ENCODE assay signal across 13 cellular contexts in the genomic region with DNA sequence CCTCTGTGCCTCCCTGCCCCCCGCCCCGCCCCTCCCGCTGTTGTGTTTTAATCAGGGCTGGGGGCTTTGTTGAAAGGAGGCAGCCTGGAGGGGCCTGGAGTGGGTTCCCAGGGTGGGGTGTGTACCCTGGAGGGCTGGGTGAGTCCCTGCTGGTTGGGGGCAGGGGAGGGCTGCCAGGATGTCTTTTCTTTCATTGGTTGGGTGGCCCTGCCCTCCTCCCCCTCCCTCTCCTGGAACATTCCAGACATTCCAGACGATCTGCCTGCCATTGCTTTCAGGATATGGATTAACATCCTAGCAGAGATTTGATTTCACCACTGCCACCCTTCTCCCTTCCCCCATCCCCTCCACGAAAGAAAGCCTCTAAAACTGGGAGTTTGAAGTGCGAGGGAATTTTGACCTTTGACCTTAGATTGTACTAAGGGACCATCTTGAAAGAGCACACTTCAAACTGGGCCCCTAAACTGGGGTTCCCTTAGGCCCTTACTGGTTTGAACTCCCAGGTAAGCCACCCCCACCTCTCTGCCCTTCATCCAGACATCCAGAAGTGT. TPM values are rescaled to one million over a fixed set of nuclear protein-coding genes. Genes with fewer than 3 reads are reported as not detected.
DNase-seq lines count a peak whose midpoint lies in the region; ATAC-seq and TF ChIP-seq lines count a peak whose summit lies in the region.
"Had no signal": no experiment of that assay in that cellular context is flagged by ENCODE, and none has a peak within 500 bp of the region (broad histone marks: within the 10 kb centered on the region; RNA-seq: fewer than 3 reads in every experiment).

No MANE protein-coding gene starts in this region.

- peaks cover 84% of the 10 kb centered on the region for H3K4me1 Mint-ChIP-seq in GM23338
- peaks cover 2% of the 10 kb centered on the region for H3K4me1 Mint-ChIP-seq in activated naive CD4-positive, alpha-beta T cell treated with anti-CD3 and anti-CD28 coated beads, Interleukin-2, amount 10 ng/mL, durations not matched to agents 7 days and 5 days

- no peaks in the 10 kb centered on the region for H3K27me3 ChIP-seq in GM23338 (ENCODE audit: insufficient read depth)
- peaks cover 80% of the 10 kb centered on the region; the same call in 1 of the 2 replicates for H3K27me3 ChIP-seq in SK-N-SH (ENCODE audit: insufficient read depth)
- H3K27me3 ChIP-seq in BE2C, result no peaks in the 10 kb centered on the region; the same call in none of the 2 replicates

- TF ChIP-seq EP300 in SK-N-SH (IDR thresholded peaks at IDR 0.05; ENCODE audit: borderline replicate concordance in 1 of 2, low read depth in 1 of 2, low read length in 1 of 2), result no peak

- H3K4me3 ChIP-seq in GM23338 (peak overlapping the region; percentile 51), SK-N-SH (ENCODE audit: low read depth in 2 of 2, low read length in 1 of 2) (no peak overlapping the region), foreskin fibroblast (ENCODE audit: low read depth in 1 of 2, low read length in 2 of 2) (no peak overlapping the region), BE2C (ENCODE audit: low read depth, low read length) (no peak overlapping the region)
- H3K4me3 ChIP-seq: dorsolateral prefrontal cortex had no signal

- H3K27me3 Mint-ChIP-seq in GM23338 (ENCODE audit: insufficient read depth, low read depth, poor library complexity), result peaks cover 23% of the 10 kb centered on the region
- peaks cover 40% of the 10 kb centered on the region for H3K27me3 Mint-ChIP-seq in activated naive CD4-positive, alpha-beta T cell treated with anti-CD3 and anti-CD28 coated beads, Interleukin-2, amount 10 ng/mL, durations not matched to agents 7 days and 5 days

- peaks cover 42% of the 10 kb centered on the region for H4K20me1 ChIP-seq in GM23338 (replicated peaks; ENCODE audit: insufficient read depth)
- H4K20me1 ChIP-seq in SK-N-SH (ENCODE audit: insufficient read depth), result no peaks in the 10 kb centered on the region

- no peak for TF ChIP-seq RAD21 in SK-N-SH (IDR thresholded peaks at IDR 0.05; ENCODE audit: low read length)

- H3F3A ChIP-seq in GM23338 (replicated peaks; ENCODE audit: low read depth) (peaks cover 55% of the 10 kb centered on the region), SK-N-SH (replicated peaks; ENCODE audit: insufficient read depth) (peaks cover 5% of the 10 kb centered on the region)

- peak overlapping the region; percentile 95 for H3K27ac Mint-ChIP-seq in GM23338
- no peak overlapping the region for H3K27ac Mint-ChIP-seq in activated naive CD4-positive, alpha-beta T cell treated with anti-CD3 and anti-CD28 coated beads, Interleukin-2, amount 10 ng/mL, durations not matched to agents 7 days and 5 days

- POLR2A ChIA-PET in SK-N-SH (lab: Yijun Ruan, JAX), result no interaction called here

- H3K9ac ChIP-seq in SK-N-SH, result no peak overlapping the region

- DNase-seq in GM23338 (ENCODE audit: low spot score), result peak; percentile 98
- DNase-seq in SK-N-SH, result no peak
- DNase-seq in foreskin fibroblast, result peak; percentile 48 to 67
- peak; percentile 80 for DNase-seq in renal cortical epithelial cell (ENCODE audit: low read depth)
- no peak for DNase-seq in NCI-H2171 treated with DMSO at 0.1 percent for 48 hours (lab: John Stamatoyannopoulos, UW)
- no peak for DNase-seq in BE2C
- DNase-seq in activated naive CD4-positive, alpha-beta T cell treated with anti-CD3 and anti-CD28 coated beads, Interleukin-2, amount 10 ng/mL, durations not matched to agents 7 days and 5 days, result no peak
- DNase-seq: DMS79 treated with DMSO at 0.1 percent for 48 hours, dorsolateral prefrontal cortex, NCI-H748 treated with DMSO at 0.1 percent for 48 hours had no signal

- 19% methylated on average over 6 of the region's 6 CpGs for WGBS in SK-N-SH (ENCODE audit: low lambda C conversion rate)

- no peaks in the 10 kb centered on the region; the same call in 2 of the 3 replicates for H3K9me3 Mint-ChIP-seq in GM23338
- no peaks in the 10 kb centered on the region for H3K9me3 Mint-ChIP-seq in activated naive CD4-positive, alpha-beta T cell treated with anti-CD3 and anti-CD28 coated beads, Interleukin-2, amount 10 ng/mL, durations not matched to agents 7 days and 5 days

- H3K79me2 ChIP-seq in GM23338 (replicated peaks; ENCODE audit: insufficient read depth) (peaks cover 92% of the 10 kb centered on the region), SK-N-SH (ENCODE audit: insufficient read depth) (no peaks in the 10 kb centered on the region)

- peaks cover 64% of the 10 kb centered on the region for H3K36me3 Mint-ChIP-seq in GM23338 (ENCODE audit: low read depth)
- no peaks in the 10 kb centered on the region for H3K36me3 Mint-ChIP-seq in activated naive CD4-positive, alpha-beta T cell treated with anti-CD3 and anti-CD28 coated beads, Interleukin-2, amount 10 ng/mL, durations not matched to agents 7 days and 5 days

- ATAC-seq in GM23338 (peak; percentile 86), GM21515 (IDR thresholded peaks at IDR 0.05; ENCODE audit: unreplicated experiment) (no peak)

- H3K36me3 ChIP-seq in GM23338 (ENCODE audit: insufficient read depth) (peaks cover 27% of the 10 kb centered on the region), SK-N-SH (replicated peaks in 1 of 2; ENCODE audit: control insufficient read depth in 1 of 2, insufficient read depth in 2 of 2, low read length in 1 of 2) (no peaks in the 10 kb centered on the region), BE2C (peaks cover 10% of the 10 kb centered on the region)

- peak overlapping the region; percentile 100 for H3K27ac ChIP-seq in GM23338 (ENCODE audit: low read depth)
- H3K27ac ChIP-seq in SK-N-SH (ENCODE audit: low read depth in 2 of 2, low read length in 1 of 2), result no peak overlapping the region
- H3K27ac ChIP-seq: dorsolateral prefrontal cortex had no signal

- H3K4me3 Mint-ChIP-seq in GM23338, result peak overlapping the region; percentile 61
- no peak overlapping the region for H3K4me3 Mint-ChIP-seq in activated naive CD4-positive, alpha-beta T cell treated with anti-CD3 and anti-CD28 coated beads, Interleukin-2, amount 10 ng/mL, durations not matched to agents 7 days and 5 days

- H3K9me2 ChIP-seq in GM23338 (ENCODE audit: insufficient read depth), result peaks cover 3% of the 10 kb centered on the region; the same call in 1 of the 2 replicates
- H3K9me2 ChIP-seq in SK-N-SH, result no peaks in the 10 kb centered on the region

- H2AFZ ChIP-seq in GM23338, result no peak overlapping the region
- peak overlapping the region; percentile 53; the same call in 1 of the 2 replicates for H2AFZ ChIP-seq in SK-N-SH (ENCODE audit: low read depth)

- H3K4me2 ChIP-seq in GM23338 (peak overlapping the region; percentile 77), SK-N-SH (no peak overlapping the region; the same call in 1 of the 2 replicates)

- CTCF ChIA-PET in SK-N-SH (lab: Yijun Ruan, JAX), result interaction anchor here (1.6 to 3.8 kb wide), 2 partner anchors 9 to 11 kb away, joined by 11 to 37 read pairs; no protein-coding TSS in a partner anchor
- CTCF ChIA-PET in activated naive CD4-positive, alpha-beta T cell treated with anti-CD3 and anti-CD28 coated beads, Interleukin-2, amount 10 ng/mL, durations not matched to agents 7 days and 5 days (lab: Charles Lee), result no interaction called here

- H3K4me1 ChIP-seq in GM23338 (ENCODE audit: insufficient read depth) (peaks cover 77% of the 10 kb centered on the region), SK-N-SH (ENCODE audit: control insufficient read depth in 1 of 2, insufficient read depth in 2 of 2, low read depth in 1 of 2, low read length in 1 of 2) (peaks cover 0 to 10% of the 10 kb centered on the region in 2 experiments; a peak in 1 of 4 replicates), BE2C (no peaks in the 10 kb centered on the region)

- no peaks in the 10 kb centered on the region for H3K9me3 ChIP-seq in SK-N-SH
- H3K9me3 ChIP-seq in BE2C, result no peaks in the 10 kb centered on the region

- TF ChIP-seq CTCF in GM23338 (conservative IDR thresholded peaks at IDR 0.05; ENCODE audit: low read depth in 2 of 2), result no peak
- no peak for TF ChIP-seq CTCF in SK-N-SH (IDR thresholded peaks at IDR 0.05)
- no peak for TF ChIP-seq CTCF in foreskin fibroblast (IDR thresholded peaks at IDR 0.05; ENCODE audit: low read depth, low read length)
- TF ChIP-seq CTCF in BE2C (IDR thresholded peaks at IDR 0.05; ENCODE audit: low read depth, low read length), result no peak

TF ChIP-seq in GM23338, 12 proteins besides CTCF, POLR2A, EP300 and RAD21 (continues in another document):
- TF ChIP-seq ZNF114 (CRISPR knock-in tag; IDR thresholded peaks at IDR 0.05), result no peak

TF ChIP-seq in SK-N-SH, 30 proteins besides CTCF, POLR2A, EP300 and RAD21:
- TF ChIP-seq RXRA (IDR thresholded peaks at IDR 0.05; ENCODE audit: borderline replicate concordance, low read depth), result no peak
- TF ChIP-seq TAF1 (IDR thresholded peaks at IDR 0.05; ENCODE audit: borderline replicate concordance, low read depth, low read length), result no peak
- peak; percentile 73 for TF ChIP-seq TEAD4 (IDR thresholded peaks at IDR 0.05; ENCODE audit: borderline replicate concordance, insufficient read depth)
TF ChIP-seq in SK-N-SH: peak in this region for 1.

RNA-seq across cellular contexts. Expression of gene IGF2BP1, which starts 25.3 kb away (rescaled TPM):
- total RNA-seq in GM23338 (2014; rRNA removed; shearing (Covaris generic)), result 231 and 249 TPM in 2 replicates
- polyA plus RNA-seq in GM23338 (2016; fragmentation: Nextera tagmentation; extraction: Ambion mirVana) (66.1 and 68.6 TPM in 2 replicates), SK-N-SH (2012; rRNA removed) (0.02 and 0.05 TPM in 2 replicates)
- polyA plus RNA-seq in SK-N-SH (2012; cell fraction: cytosol; rRNA removed), result 0.07 and 0.10 TPM in 2 replicates
- polyA plus RNA-seq in SK-N-SH (2012; cell fraction: nucleus; rRNA removed), result 0.01 and 0.21 TPM in 2 replicates
- total RNA-seq in renal cortical epithelial cell, result 0.45 and 1.4 TPM in 2 replicates
- polyA plus RNA-seq in BE2C (2012; ENCODE audit: insufficient read depth, insufficient read length, low read depth), result 20.5 TPM
- total RNA-seq: dorsolateral prefrontal cortex, lower leg skin had no signal

RNA-seq across cellular contexts. Expression of gene GIP, which starts 54.1 kb away (rescaled TPM):
- not detected in 2 replicates for total RNA-seq in GM23338 (2014; rRNA removed; shearing (Covaris generic))
- polyA plus RNA-seq in GM23338 (2016; fragmentation: Nextera tagmentation; extraction: Ambion mirVana), result 0.43 and 1.3 TPM in 2 replicates
- 0.29 and 0.64 TPM in 2 replicates for polyA plus RNA-seq in SK-N-SH (2012; rRNA removed)
- 0.34 and 0.58 TPM in 2 replicates for polyA plus RNA-seq in SK-N-SH (2012; cell fraction: cytosol; rRNA removed)
- 0.19 TPM in 1 of 2 replicates, not detected in the other for polyA plus RNA-seq in SK-N-SH (2012; cell fraction: nucleus; rRNA removed)
- not detected in 2 replicates for total RNA-seq in renal cortical epithelial cell
- not detected for polyA plus RNA-seq in BE2C (2012; ENCODE audit: insufficient read depth, insufficient read length, low read depth)
- total RNA-seq: dorsolateral prefrontal cortex, lower leg skin, skeletal muscle tissue had no signal

Comparison
In these comparisons a context has a peak if more than half of its experiments do, and no peak if none do; other contexts are left out.
1. DNase-seq: peak in GM23338 (single experiment), foreskin fibroblast (2 of 2) and renal cortical epithelial cell (single experiment); none in SK-N-SH (single experiment), NCI-H2171 treated with DMSO at 0.1 percent for 48 hours (single experiment), BE2C (single experiment) and activated naive CD4-positive, alpha-beta T cell treated with anti-CD3 and anti-CD28 coated beads, Interleukin-2, amount 10 ng/mL, durations not matched to agents 7 days and 5 days (single experiment).
2. RNA of gene IGF2BP1, which starts 25.3 kb away (total RNA-seq): 231 to 249 TPM in GM23338; 0.45 to 1.4 TPM in renal cortical epithelial cell; every median in the first group is over 10 times any median in the second.